Comparison of ENCODE assay signal across 19 cellular contexts in the genomic region with DNA sequence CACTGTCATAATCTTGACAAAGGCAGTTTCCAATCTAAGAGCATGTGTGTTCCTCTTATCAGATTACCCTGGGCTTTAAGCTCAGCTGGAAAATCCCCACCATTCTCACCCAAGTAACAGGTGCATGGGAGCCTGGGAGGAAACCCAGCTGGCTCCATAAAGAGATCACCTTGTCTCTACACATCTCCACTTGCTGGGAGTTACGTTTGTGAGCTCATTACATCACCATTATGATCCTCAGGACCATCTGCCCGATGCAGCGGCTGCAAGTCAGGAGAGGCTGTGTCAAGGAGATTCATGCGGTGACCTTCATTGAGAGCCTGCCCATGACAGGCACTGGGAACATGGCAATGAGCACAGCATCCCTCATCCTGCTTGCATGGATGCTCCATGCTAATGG.
DNase-seq lines count a peak whose midpoint lies in the region; ATAC-seq, FAIRE-seq and TF ChIP-seq lines count a peak whose summit lies in the region.
"Had no signal": no experiment of that assay in that cellular context is flagged by ENCODE, and none has a peak within 500 bp of the region (broad histone marks: within the 10 kb centered on the region; RNA-seq: fewer than 3 reads in every experiment).

No MANE protein-coding gene starts in this region.

- no peak for ATAC-seq in GM18517 (IDR thresholded peaks at IDR 0.05; ENCODE audit: unreplicated experiment)
- no peak for ATAC-seq in HG02852 (IDR thresholded peaks at IDR 0.05; ENCODE audit: unreplicated experiment)

- TF ChIP-seq CTCF in D721Med (IDR thresholded peaks at IDR 0.05; ENCODE audit: insufficient read depth, missing control alignments), result no peak

- no peak for FAIRE-seq in D721Med (lab: Jason Lieb, UNC)
- FAIRE-seq: A204.1 had no signal

- DNase-seq in D721Med (ENCODE audit: insufficient read length, low spot score) (peak; percentile 34), NCI-H82 (lab: John Stamatoyannopoulos, UW) (peak; percentile 99), SK-N-DZ (ENCODE audit: low spot score) (peak; percentile 69), mesenteric fat pad (ENCODE audit: low spot score) (peak; percentile 55), ureter (ENCODE audit: low spot score) (no peak)
- no peak for DNase-seq in activated naive CD4-positive, alpha-beta T cell (lab: John Stamatoyannopoulos, UW)
- DNase-seq: ACHN; BE2C; C1 segment of cervical spinal cord; CD4-positive, CD25-positive, alpha-beta regulatory T cell; CD8-positive, alpha-beta memory T cell; COR-L47; DMS153; DMS79; GF-D8; GM23248 had no signal

Comparison
In these comparisons a context has a peak if more than half of its experiments do, and no peak if none do; other contexts are left out.
1. DNase-seq: peak in D721Med (single experiment), NCI-H82 (single experiment), SK-N-DZ (single experiment) and mesenteric fat pad (single experiment); none in ureter (single experiment) and activated naive CD4-positive, alpha-beta T cell (0 of 4).